Comparison of ENCODE assay signal across 1 cellular context in the genomic region with DNA sequence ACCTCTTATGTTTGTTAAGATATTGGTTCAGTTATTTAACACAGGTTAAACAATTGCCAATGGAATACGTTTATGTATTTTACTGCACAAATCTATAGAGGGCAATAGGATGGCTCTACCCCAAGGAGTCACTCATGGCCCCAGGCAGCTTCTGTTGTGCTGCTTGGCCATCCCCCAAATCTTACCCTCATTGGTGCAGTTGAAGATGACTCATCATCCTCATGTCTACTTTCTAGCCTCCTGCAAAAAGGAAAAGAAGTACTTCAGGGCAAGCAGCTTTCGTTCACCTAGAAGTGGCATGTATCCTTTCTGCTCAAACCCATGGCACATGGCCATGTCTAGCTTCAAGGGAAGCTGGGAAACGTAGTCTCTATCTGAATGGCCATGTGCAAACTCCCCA.
A peak's percentile ranks its signal among the peaks of the same experiment; 100 is the strongest.
TF ChIP-seq lines count a peak whose summit lies in the region.

No MANE protein-coding gene starts in this region.

TF ChIP-seq in H1, 55 proteins besides CTCF, POLR2A, EP300 and RAD21:
- TF ChIP-seq, protein P1, sequence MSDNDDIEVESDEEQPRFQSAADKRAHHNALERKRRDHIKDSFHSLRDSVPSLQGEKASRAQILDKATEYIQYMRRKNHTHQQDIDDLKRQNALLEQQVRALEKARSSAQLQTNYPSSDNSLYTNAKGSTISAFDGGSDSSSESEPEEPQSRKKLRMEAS (IDR thresholded peaks at IDR 0.05) = 0 out of 2 replicates have a peak, but pooled peaks have one; percentile 33
- TF ChIP-seq NRF1 (IDR thresholded peaks at IDR 0.05; ENCODE audit: low read depth, low read length) = no peak
